14 cellular contexts compared by ENCODE assay signal in the genomic region with DNA sequence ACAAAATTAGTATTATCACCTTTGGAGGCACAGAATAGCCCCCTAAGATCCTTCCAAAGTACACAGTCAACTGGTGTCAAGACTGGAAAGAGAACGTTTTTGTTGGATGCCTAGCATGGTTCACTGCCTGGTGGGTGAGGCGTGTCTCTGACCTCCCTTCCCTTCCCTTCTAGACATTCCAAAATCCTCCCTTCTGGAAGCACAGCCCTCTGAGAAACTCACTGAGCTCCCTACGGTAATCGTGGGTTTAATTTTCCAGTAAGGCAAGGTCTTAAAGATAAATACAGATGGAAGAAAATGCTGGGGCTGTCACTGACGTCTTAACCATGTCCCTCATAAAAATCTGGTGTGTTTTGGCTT.
"Had no signal": no experiment of that assay in that cellular context is flagged by ENCODE, and none has a peak within 500 bp of the region (broad histone marks: within the 10 kb centered on the region; RNA-seq: fewer than 3 reads in every experiment).

No MANE protein-coding gene starts in this region.

- H3K36me3 ChIP-seq: ovary, stomach had no signal

- H3K9me3 Mint-ChIP-seq: immature natural killer cell, nephron had no signal

- H3K27ac ChIP-seq: ovary, stomach had no signal

- H3K27ac Mint-ChIP-seq: activated CD8-positive, alpha-beta T cell treated with anti-CD3 and anti-CD28 coated beads, Interleukin-2, amount 10 ng/mL, durations not matched to agents 7 days and 5 days; immature natural killer cell had no signal

- DNase-seq: activated CD4-positive, alpha-beta T cell treated with anti-CD3 and anti-CD28 coated beads for 4 hours; activated CD8-positive, alpha-beta memory T cell treated with anti-CD3 and anti-CD28 coated beads, Interleukin-2, amount 50 U/mL, for 48 hours; activated CD8-positive, alpha-beta T cell treated with anti-CD3 and anti-CD28 coated beads, Interleukin-2, amount 10 ng/mL, durations not matched to agents 7 days and 5 days; activated naive CD4-positive, alpha-beta T cell; central memory CD4-positive, alpha-beta T cell; cortex of kidney; effector memory CD4-positive, alpha-beta T cell; immature natural killer cell; mammary epithelial cell; ovary; stimulated activated CD4-positive, alpha-beta T cell treated with anti-CD3 and anti-CD28 coated beads, Interleukin-4, amount 100 ng/mL, for 4 hours; stomach; T-helper 9 cell had no signal

- H3K4me1 Mint-ChIP-seq: immature natural killer cell had no signal

- H3K27me3 ChIP-seq: ovary had no signal

- H3K36me3 Mint-ChIP-seq: immature natural killer cell had no signal

- H3K4me3 ChIP-seq: ovary, stomach had no signal

- H3K4me3 Mint-ChIP-seq: activated CD8-positive, alpha-beta T cell treated with anti-CD3 and anti-CD28 coated beads, Interleukin-2, amount 10 ng/mL, durations not matched to agents 7 days and 5 days; immature natural killer cell; nephron had no signal

- ATAC-seq: activated CD8-positive, alpha-beta T cell treated with anti-CD3 and anti-CD28 coated beads, Interleukin-2, amount 10 ng/mL, durations not matched to agents 7 days and 5 days had no signal

- H3K9me3 ChIP-seq: ovary, stomach had no signal
